17 cellular contexts compared by ENCODE assay signal in genomic region chrX:650274-650673, GRCh38. TPM values are rescaled to one million over a fixed set of nuclear protein-coding genes. Genes with fewer than 3 reads are reported as not detected.
A peak's percentile ranks its signal among the peaks of the same experiment; 100 is the strongest.
DNase-seq lines count a peak whose midpoint lies in the region; ATAC-seq and TF ChIP-seq lines count a peak whose summit lies in the region.
"Had no signal": no experiment of that assay in that cellular context is flagged by ENCODE, and none has a peak within 500 bp of the region (broad histone marks: within the 10 kb centered on the region; RNA-seq: fewer than 3 reads in every experiment).

No MANE protein-coding gene starts in this region.

- no peak overlapping the region for H3K27ac ChIP-seq in endodermal cell (ENCODE audit: low read depth, low read length)
- H3K27ac ChIP-seq: 22Rv1, BLaER1 had no signal

- H3K27me3 ChIP-seq in endodermal cell (ENCODE audit: control insufficient read depth, insufficient read depth, low read length, poor library complexity, severe bottlenecking) = peaks cover 37% of the 10 kb centered on the region

- intact Hi-C loops in Right ventricle myocardium superior (cut with DNase I) = no loop called here

- H3K4me1 Mint-ChIP-seq in endodermal cell = peaks cover 3% of the 10 kb centered on the region
- no peaks in the 10 kb centered on the region for H3K4me1 Mint-ChIP-seq in osteocyte (ENCODE audit: unreplicated experiment)
- H3K4me1 Mint-ChIP-seq: CD4-positive, CD25-positive, alpha-beta regulatory T cell had no signal

- H3K9ac ChIP-seq in endodermal cell (ENCODE audit: extremely low read depth, low read length, poor library complexity, severe bottlenecking) = no peak overlapping the region
- H3K9ac ChIP-seq: BLaER1 had no signal

- peaks cover 39% of the 10 kb centered on the region for H3K27me3 Mint-ChIP-seq in endodermal cell (ENCODE audit: insufficient read depth)
- H3K27me3 Mint-ChIP-seq in osteocyte (ENCODE audit: unreplicated experiment) = peaks cover 10% of the 10 kb centered on the region

- H3K36me3 Mint-ChIP-seq in endodermal cell (ENCODE audit: low read depth) (no peaks in the 10 kb centered on the region), osteocyte (ENCODE audit: unreplicated experiment) (no peaks in the 10 kb centered on the region)
- H3K36me3 Mint-ChIP-seq: CD4-positive, CD25-positive, alpha-beta regulatory T cell had no signal

- H3K9me3 Mint-ChIP-seq in endodermal cell = no peaks in the 10 kb centered on the region
- H3K9me3 Mint-ChIP-seq in osteocyte (ENCODE audit: unreplicated experiment) = no peaks in the 10 kb centered on the region
- H3K9me3 Mint-ChIP-seq: H9 had no signal

- H3K4me3 ChIP-seq in endodermal cell (ENCODE audit: low read length) = no peak overlapping the region
- H3K4me3 ChIP-seq: BLaER1, GM12878 had no signal

- peak; percentile 30 for DNase-seq in activated CD8-positive, alpha-beta memory T cell treated with anti-CD3 and anti-CD28 coated beads for 24 hours
- DNase-seq in activated CD8-positive, alpha-beta memory T cell treated with anti-CD3 and anti-CD28 coated beads, Interleukin-2, amount 50 U/mL, for 4 hours = no peak
- DNase-seq in endodermal cell (peak; percentile 36), osteocyte (ENCODE audit: extremely low spot score, unreplicated experiment) (peak; percentile 82), ureter (ENCODE audit: low spot score) (peak; percentile 15), Right ventricle myocardium superior (no peak), retina (no peak)
- DNase-seq: CD4-positive, CD25-positive, alpha-beta regulatory T cell; DMS53; GOT3; H9 had no signal

- TF ChIP-seq CTCF in endodermal cell (conservative IDR thresholded peaks at IDR 0.05) = no peak
- no peak for TF ChIP-seq CTCF in osteocyte (IDR thresholded peaks at IDR 0.05)

- ATAC-seq in Right ventricle myocardium superior (ENCODE audit: poor library complexity) = no peak
- ATAC-seq in GM19035 (IDR thresholded peaks at IDR 0.05; ENCODE audit: unreplicated experiment) = no peak
- ATAC-seq: GM12878 had no signal

- no peak overlapping the region for H3K4me3 Mint-ChIP-seq in endodermal cell
- no peak overlapping the region for H3K4me3 Mint-ChIP-seq in osteocyte (ENCODE audit: unreplicated experiment)
- H3K4me3 Mint-ChIP-seq: CD4-positive, CD25-positive, alpha-beta regulatory T cell; H9 had no signal

- 88 to 96% methylated on average over 13 to 16 of the region's 16 CpGs for WGBS in endodermal cell (ENCODE audit: insufficient coverage in 1 of 2, insufficient read length in 1 of 2), 2 experiments

- no peaks in the 10 kb centered on the region for H3K4me1 ChIP-seq in endodermal cell (ENCODE audit: control insufficient read depth, insufficient read depth, low read length)
- H3K4me1 ChIP-seq: BLaER1 had no signal

- no peaks in the 10 kb centered on the region for H3K36me3 ChIP-seq in endodermal cell (ENCODE audit: control insufficient read depth, insufficient read depth, low read length)
- H3K36me3 ChIP-seq: BLaER1 had no signal

- H3K9me3 ChIP-seq in endodermal cell (ENCODE audit: control insufficient read depth, low read length) = no peaks in the 10 kb centered on the region
- H3K9me3 ChIP-seq: BLaER1 had no signal

- H3K27ac Mint-ChIP-seq in endodermal cell (no peak overlapping the region), osteocyte (ENCODE audit: unreplicated experiment) (no peak overlapping the region)
- H3K27ac Mint-ChIP-seq: CD4-positive, CD25-positive, alpha-beta regulatory T cell; H9 had no signal

RNA-seq across cellular contexts. Expression of gene SHOX, which starts 19.7 kb away (rescaled TPM):
- total RNA-seq in endodermal cell (not detected), osteocyte (0.21 TPM in 1 of 2 replicates, not detected in the other), ureter (not detected), Right ventricle myocardium superior (not detected)
- 0.14 TPM for polyA plus RNA-seq in endodermal cell (2013, experiment 1 of 2)
- 0.37 TPM for polyA plus RNA-seq in endodermal cell (2013, experiment 2 of 2)
- total RNA-seq: A673; CD4-positive, CD25-positive, alpha-beta regulatory T cell; G401; GM12878 had no signal
- polyA plus RNA-seq: CD4-positive, CD25-positive, alpha-beta regulatory T cell had no signal

Comparison
In these comparisons a context has a peak if more than half of its experiments do, and no peak if none do; other contexts are left out.
1. DNase-seq: peak in activated CD8-positive, alpha-beta memory T cell treated with anti-CD3 and anti-CD28 coated beads for 24 hours (single experiment), endodermal cell (single experiment), osteocyte (single experiment) and ureter (single experiment); none in activated CD8-positive, alpha-beta memory T cell treated with anti-CD3 and anti-CD28 coated beads, Interleukin-2, amount 50 U/mL, for 4 hours (single experiment), Right ventricle myocardium superior (single experiment) and retina (single experiment).